Comparison of ENCODE assay signal across 8 cellular contexts in genomic region chr22:37817705-37818311, GRCh38. TPM values are rescaled to one million over a fixed set of nuclear protein-coding genes. Genes with fewer than 3 reads are reported as not detected.
DNase-seq lines count a peak whose midpoint lies in the region; ATAC-seq and TF ChIP-seq lines count a peak whose summit lies in the region.

No MANE protein-coding gene starts in this region.

- DNase-seq in COLO829 (ENCODE audit: low spot score) = peak; percentile 87
- peak; percentile 62 for DNase-seq in NOMO-1 treated with DMSO at 0.1 percent for 48 hours (lab: John Stamatoyannopoulos, UW; ENCODE audit: unreplicated experiment)
- DNase-seq in activated CD8-positive, alpha-beta memory T cell treated with anti-CD3 and anti-CD28 coated beads, Interleukin-2, amount 10 ng/mL, durations not matched to agents 7 days and 5 days = peak; percentile 82
- peak; percentile 94 for DNase-seq in endothelial cell (ENCODE audit: low spot score)
- peak; percentile 87 for DNase-seq in midbrain (lab: John Stamatoyannopoulos, UW)
- DNase-seq in stimulated activated CD8-positive, alpha-beta memory T cell treated with anti-CD3 and anti-CD28 coated beads, Interleukin-15, amount 100 ng/mL, for 1 hour (ENCODE audit: low read depth) = peak; percentile 69

- peak; percentile 93 for TF ChIP-seq CTCF in endothelial cell (IDR thresholded peaks at IDR 0.05; ENCODE audit: unreplicated experiment)

- CTCF ChIA-PET in activated CD8-positive, alpha-beta memory T cell treated with anti-CD3 and anti-CD28 coated beads, Interleukin-2, amount 10 ng/mL, durations not matched to agents 7 days and 5 days (lab: Charles Lee) = interaction anchor here (0.8 to 7.2 kb wide), 39 partner anchors 9 to 595 kb away, joined by 3 to 138 read pairs (median 5); partner anchors contain the start of genes ANKRD54, C22orf23, EIF3L and GCAT

- no peak overlapping the region for H3K4me3 Mint-ChIP-seq in activated CD8-positive, alpha-beta memory T cell treated with anti-CD3 and anti-CD28 coated beads, Interleukin-2, amount 10 ng/mL, durations not matched to agents 7 days and 5 days
- H3K4me3 Mint-ChIP-seq in endothelial cell (ENCODE audit: unreplicated experiment) = peak overlapping the region; percentile 71

- H3K9me3 Mint-ChIP-seq in activated CD8-positive, alpha-beta memory T cell treated with anti-CD3 and anti-CD28 coated beads, Interleukin-2, amount 10 ng/mL, durations not matched to agents 7 days and 5 days (ENCODE audit: low read depth) = no peaks in the 10 kb centered on the region
- no peaks in the 10 kb centered on the region for H3K9me3 Mint-ChIP-seq in endothelial cell (ENCODE audit: unreplicated experiment)

- ATAC-seq in HG03280 (IDR thresholded peaks at IDR 0.05; ENCODE audit: unreplicated experiment) (peak; percentile 66), GM18519 (IDR thresholded peaks at IDR 0.05; ENCODE audit: low FRiP score, unreplicated experiment) (no peak)
- ATAC-seq in activated CD8-positive, alpha-beta memory T cell treated with anti-CD3 and anti-CD28 coated beads, Interleukin-2, amount 10 ng/mL, durations not matched to agents 7 days and 5 days = peak; percentile 88

- no peaks in the 10 kb centered on the region for H3K36me3 Mint-ChIP-seq in activated CD8-positive, alpha-beta memory T cell treated with anti-CD3 and anti-CD28 coated beads, Interleukin-2, amount 10 ng/mL, durations not matched to agents 7 days and 5 days
- H3K36me3 Mint-ChIP-seq in endothelial cell (ENCODE audit: low read depth, unreplicated experiment) = no peaks in the 10 kb centered on the region

- peaks cover 16% of the 10 kb centered on the region for H3K4me1 Mint-ChIP-seq in activated CD8-positive, alpha-beta memory T cell treated with anti-CD3 and anti-CD28 coated beads, Interleukin-2, amount 10 ng/mL, durations not matched to agents 7 days and 5 days
- peaks cover 10% of the 10 kb centered on the region for H3K4me1 Mint-ChIP-seq in endothelial cell (ENCODE audit: unreplicated experiment)

- no peak overlapping the region for H3K27ac Mint-ChIP-seq in activated CD8-positive, alpha-beta memory T cell treated with anti-CD3 and anti-CD28 coated beads, Interleukin-2, amount 10 ng/mL, durations not matched to agents 7 days and 5 days
- H3K27ac Mint-ChIP-seq in endothelial cell (ENCODE audit: unreplicated experiment) = no peak overlapping the region

- peaks cover 28% of the 10 kb centered on the region for H3K27me3 Mint-ChIP-seq in activated CD8-positive, alpha-beta memory T cell treated with anti-CD3 and anti-CD28 coated beads, Interleukin-2, amount 10 ng/mL, durations not matched to agents 7 days and 5 days
- H3K27me3 Mint-ChIP-seq in endothelial cell (ENCODE audit: unreplicated experiment) = peaks cover 10% of the 10 kb centered on the region

RNA-seq across cellular contexts. Expression of gene GALR3, which starts 5.4 kb away (rescaled TPM):
- not detected for total RNA-seq in activated CD8-positive, alpha-beta memory T cell treated with anti-CD3 and anti-CD28 coated beads, Interleukin-2, amount 10 ng/mL, durations not matched to agents 7 days and 5 days
- not detected for total RNA-seq in endothelial cell (ENCODE audit: unreplicated experiment)

RNA-seq across cellular contexts. Expression of gene GCAT, which starts 10.1 kb away (rescaled TPM):
- 10 to 100 TPM; 14.9 to 18.3 TPM for total RNA-seq in activated CD8-positive, alpha-beta memory T cell treated with anti-CD3 and anti-CD28 coated beads, Interleukin-2, amount 10 ng/mL, durations not matched to agents 7 days and 5 days
- total RNA-seq in endothelial cell (ENCODE audit: unreplicated experiment) = 4.1 TPM

RNA-seq across cellular contexts. Expression of gene ANKRD54, which starts 26.3 kb away (rescaled TPM):
- total RNA-seq in activated CD8-positive, alpha-beta memory T cell treated with anti-CD3 and anti-CD28 coated beads, Interleukin-2, amount 10 ng/mL, durations not matched to agents 7 days and 5 days = 10 to 100 TPM; 27.2 to 31.2 TPM
- total RNA-seq in endothelial cell (ENCODE audit: unreplicated experiment) = 14.4 TPM

RNA-seq across cellular contexts. Expression of gene EIF3L, which starts 31.4 kb away (rescaled TPM):
- total RNA-seq in activated CD8-positive, alpha-beta memory T cell treated with anti-CD3 and anti-CD28 coated beads, Interleukin-2, amount 10 ng/mL, durations not matched to agents 7 days and 5 days = 100 to 1,000 TPM; 218 to 370 TPM
- 732 TPM for total RNA-seq in endothelial cell (ENCODE audit: unreplicated experiment)
